ENCODE assay signal across 9 cellular contexts in the genomic region with DNA sequence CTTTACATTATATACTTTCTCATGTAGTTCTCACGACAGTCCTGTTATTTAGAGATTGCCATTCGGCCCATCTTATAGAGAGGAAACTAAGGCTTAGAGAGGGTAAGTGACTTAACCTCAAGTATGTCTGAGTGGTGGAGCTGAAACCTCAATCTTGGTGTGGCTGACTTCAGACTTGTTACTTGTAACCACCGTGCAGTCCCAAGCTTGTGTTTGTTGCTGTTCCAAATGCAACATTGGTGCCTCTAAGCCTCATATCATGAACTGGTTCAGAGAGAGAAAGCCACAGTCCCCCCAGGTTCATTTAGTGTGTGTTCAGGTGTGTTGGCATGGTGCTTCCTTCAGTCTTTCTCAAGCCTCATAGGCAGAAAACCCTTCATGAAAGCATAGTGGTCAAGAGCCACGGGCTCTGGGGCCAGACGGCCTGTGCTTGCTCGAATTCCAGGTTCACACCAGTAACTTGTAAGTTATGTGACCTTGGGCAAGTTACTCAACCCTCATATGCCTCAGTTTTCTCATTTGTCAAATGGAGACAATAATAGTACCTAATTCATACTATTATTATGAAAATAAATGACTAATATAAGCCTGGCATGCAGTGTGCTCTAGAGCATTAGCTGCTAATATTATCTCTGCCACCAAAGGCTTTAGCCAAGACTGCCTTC. TPM values are rescaled to one million over a fixed set of nuclear protein-coding genes. Genes with fewer than 3 reads are reported as not detected.
DNase-seq lines count a peak whose midpoint lies in the region; ATAC-seq and TF ChIP-seq lines count a peak whose summit lies in the region.
"Had no signal": no experiment of that assay in that cellular context is flagged by ENCODE, and none has a peak within 500 bp of the region (broad histone marks: within the 10 kb centered on the region; RNA-seq: fewer than 3 reads in every experiment).

No MANE protein-coding gene starts in this region.

- no peak for TF ChIP-seq CTCF in MM.1S (IDR thresholded peaks at IDR 0.05; ENCODE audit: low read length)

- ATAC-seq in GM18519 (IDR thresholded peaks at IDR 0.05; ENCODE audit: low FRiP score, unreplicated experiment) (peak; percentile 75), GM21786 (IDR thresholded peaks at IDR 0.05; ENCODE audit: unreplicated experiment) (peak; percentile 84)

- H3K9me2 ChIP-seq in MM.1S (replicated peaks; ENCODE audit: insufficient read depth, low read length), result no peaks in the 10 kb centered on the region

- H3K9ac ChIP-seq in MM.1S (ENCODE audit: low read length), result no peak overlapping the region

- DNase-seq in MM.1S (peak; percentile 79), iris pigment epithelial cell (ENCODE audit: low read depth) (peak; percentile 71), G401 (ENCODE audit: low spot score) (no peak), AML-193 (lab: John Stamatoyannopoulos, UW) (no peak), DMS53 (lab: John Stamatoyannopoulos, UW) (no peak), ecto neural progenitor cell (ENCODE audit: low spot score) (no peak)
- DNase-seq: NCI-H510A had no signal

- H4K20me1 ChIP-seq in MM.1S (ENCODE audit: insufficient read depth, low read length), result no peaks in the 10 kb centered on the region

- no peak overlapping the region for H3K4me3 ChIP-seq in MM.1S (ENCODE audit: low read length)

- H3K27me3 ChIP-seq in MM.1S (replicated peaks; ENCODE audit: insufficient read depth, low read length), result peaks cover 66% of the 10 kb centered on the region

- in situ Hi-C loops in G401 (cut with HindIII; ENCODE audit: low sequenced_read_pairs), result no loop called here

- no peaks in the 10 kb centered on the region for H3K79me2 ChIP-seq in MM.1S (ENCODE audit: low read length)

- H3K4me2 ChIP-seq in MM.1S (ENCODE audit: low read depth, low read length), result no peak overlapping the region

- H3K36me3 ChIP-seq in MM.1S (replicated peaks; ENCODE audit: insufficient read depth, low read length), result no peaks in the 10 kb centered on the region

- H2AFZ ChIP-seq in MM.1S (ENCODE audit: low read length), result no peak overlapping the region

- H3K4me1 ChIP-seq in MM.1S (ENCODE audit: low read length), result peaks cover 7% of the 10 kb centered on the region

- H3K9me3 ChIP-seq in MM.1S (replicated peaks; ENCODE audit: insufficient read depth, low read length), result no peaks in the 10 kb centered on the region

- H3K27ac ChIP-seq in MM.1S (ENCODE audit: low read length), result no peak overlapping the region

- H3F3A ChIP-seq in MM.1S (ENCODE audit: insufficient read depth, low read length), result peaks cover 11% of the 10 kb centered on the region; the same call in 1 of the 2 replicates

RNA-seq across cellular contexts. Expression of gene CDH1, which starts 39.9 kb away (rescaled TPM):
- 1.9 and 2.4 TPM in 2 replicates for total RNA-seq in G401 (2014; rRNA removed; shearing (Covaris generic))

Comparison
In these comparisons a context has a peak if more than half of its experiments do, and no peak if none do; other contexts are left out.
1. DNase-seq: peak in MM.1S (single experiment) and iris pigment epithelial cell (single experiment); none in G401 (single experiment), AML-193 (0 of 2), DMS53 (single experiment) and ecto neural progenitor cell (single experiment).